26 cellular contexts compared by ENCODE assay signal in the genomic region with DNA sequence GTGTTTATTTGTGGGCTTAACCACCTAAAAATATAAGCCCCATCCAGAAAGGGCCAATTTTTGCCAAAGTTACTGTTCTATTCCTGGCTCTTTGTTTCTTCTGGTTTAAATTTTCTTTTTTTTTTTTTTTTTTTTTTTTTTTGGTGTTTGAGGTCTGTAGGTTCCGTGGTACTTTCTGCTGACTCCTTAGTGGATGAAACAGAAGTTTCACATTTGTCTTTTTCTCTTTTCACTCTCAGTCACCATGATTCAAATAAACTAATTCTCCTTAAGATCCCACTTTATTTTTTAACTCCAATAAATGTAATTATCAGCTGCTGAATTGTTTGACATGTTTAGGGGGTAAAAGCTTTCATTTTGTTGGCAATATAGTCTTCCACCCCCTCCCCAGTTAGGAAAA.
"Had no signal": no experiment of that assay in that cellular context is flagged by ENCODE, and none has a peak within 500 bp of the region (broad histone marks: within the 10 kb centered on the region; RNA-seq: fewer than 3 reads in every experiment).

No MANE protein-coding gene starts in this region.

- H3K4me3 ChIP-seq: gastroesophageal sphincter, pancreas, psoas muscle, sigmoid colon, SK-N-MC, upper lobe of left lung, vagina had no signal

- H3K4me1 Mint-ChIP-seq: neural crest cell; stimulated activated memory B cell treated with anti-CD40 and anti-IgM and Interleukin-4, amounts not matched to agents 10 μg/mL and 1 μg/mL and 100 μg/mL, for 72 hours had no signal

- H3K27me3 ChIP-seq: gastroesophageal sphincter, pancreas, sigmoid colon, upper lobe of left lung, vagina had no signal

- DNase-seq: activated CD4-positive, alpha-beta T cell treated with anti-CD3 and anti-CD28 coated beads, Interleukin-2, amount 50 U/mL, for 4 hours; activated CD4-positive, CD25-positive, alpha-beta regulatory T cell treated with anti-CD3 and anti-CD28 coated beads, Interleukin-2, amount 50 U/mL, for 72 hours; activated gamma-delta T cell treated with Interleukin-2 at 50 U/mL for 16 hours; amygdala; caudate nucleus; cortex of kidney; head of caudate nucleus; hippocampal formation; kidney; left colon; mammary epithelial cell; nucleus accumbens; pancreas; psoas muscle; sigmoid colon; small intestine; stimulated activated CD4-positive, alpha-beta T cell treated with anti-CD3 and anti-CD28 coated beads, Interleukin-4, amount 100 ng/mL, for 24 hours; stimulated activated naive CD8-positive, alpha-beta T cell treated with anti-CD3 and anti-CD28 coated beads, Interleukin-15, amount 100 ng/mL, for 72 hours; substantia nigra; upper lobe of left lung had no signal

- H3K36me3 ChIP-seq: gastroesophageal sphincter, pancreas, sigmoid colon, upper lobe of left lung, vagina had no signal

- ATAC-seq: gastroesophageal sphincter; left colon; pancreas; psoas muscle; stimulated activated memory B cell treated with anti-CD40 and anti-IgM and Interleukin-4, amounts not matched to agents 10 μg/mL and 1 μg/mL and 100 μg/mL, for 72 hours; stimulated activated naive CD8-positive, alpha-beta T cell treated with anti-CD3 and anti-CD28 coated beads, Interleukin-15, amount 100 ng/mL, for 72 hours had no signal

- H3K9me3 ChIP-seq: gastroesophageal sphincter, pancreas, psoas muscle, sigmoid colon, upper lobe of left lung, vagina had no signal

- H3K9me3 Mint-ChIP-seq: neural crest cell; stimulated activated memory B cell treated with anti-CD40 and anti-IgM and Interleukin-4, amounts not matched to agents 10 μg/mL and 1 μg/mL and 100 μg/mL, for 72 hours; T-helper 1 cell treated with Interleukin-12 subunit alpha and Interleukin-12 subunit beta and Interleukin-4 antibody, amounts not matched to agents 30 μg/mL and 1 μg/mL, for 36 hours had no signal

- H3K36me3 Mint-ChIP-seq: stimulated activated memory B cell treated with anti-CD40 and anti-IgM and Interleukin-4, amounts not matched to agents 10 μg/mL and 1 μg/mL and 100 μg/mL, for 72 hours had no signal

- H3K4me3 Mint-ChIP-seq: neural crest cell; stimulated activated memory B cell treated with anti-CD40 and anti-IgM and Interleukin-4, amounts not matched to agents 10 μg/mL and 1 μg/mL and 100 μg/mL, for 72 hours had no signal

- H3K27me3 Mint-ChIP-seq: stimulated activated memory B cell treated with anti-CD40 and anti-IgM and Interleukin-4, amounts not matched to agents 10 μg/mL and 1 μg/mL and 100 μg/mL, for 72 hours; stimulated activated naive CD8-positive, alpha-beta T cell treated with anti-CD3 and anti-CD28 coated beads, Interleukin-15, amount 100 ng/mL, for 72 hours had no signal

- H3K27ac ChIP-seq: gastroesophageal sphincter, pancreas, psoas muscle, sigmoid colon, SK-N-MC, upper lobe of left lung, vagina had no signal

- H3K27ac Mint-ChIP-seq: stimulated activated memory B cell treated with anti-CD40 and anti-IgM and Interleukin-4, amounts not matched to agents 10 μg/mL and 1 μg/mL and 100 μg/mL, for 72 hours had no signal

- H3K4me1 ChIP-seq: pancreas, psoas muscle, upper lobe of left lung, vagina had no signal
